16 cellular contexts compared by ENCODE assay signal in the genomic region with DNA sequence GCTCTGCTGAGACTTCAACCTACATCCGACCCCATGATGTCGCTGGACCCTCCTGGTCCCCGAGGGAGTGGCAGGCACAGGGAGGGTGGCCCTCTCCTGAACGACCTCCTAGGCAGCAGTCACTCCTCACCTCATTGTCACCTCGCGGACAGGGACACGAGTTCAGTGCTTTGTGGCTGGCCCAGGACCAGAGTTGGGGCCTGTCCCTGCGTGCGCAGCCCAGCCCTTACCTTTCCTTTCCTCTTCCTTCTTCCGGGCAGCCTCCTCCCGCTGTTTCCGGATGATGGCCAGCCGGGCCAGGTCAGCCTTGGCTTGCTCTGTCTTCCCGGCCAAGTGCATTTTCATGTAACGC. TPM values are rescaled to one million over a fixed set of nuclear protein-coding genes. Genes with fewer than 3 reads are reported as not detected.
DNase-seq lines count a peak whose midpoint lies in the region; ATAC-seq and TF ChIP-seq lines count a peak whose summit lies in the region.
"Had no signal": no experiment of that assay in that cellular context is flagged by ENCODE, and none has a peak within 500 bp of the region (broad histone marks: within the 10 kb centered on the region; RNA-seq: fewer than 3 reads in every experiment).

No MANE protein-coding gene starts in this region.

- TF ChIP-seq POLR2A in tibial nerve (IDR thresholded peaks at IDR 0.05) = no peak

- intact Hi-C loops in cardiac septum (cut with DNase I) = no loop called here

- no peaks in the 10 kb centered on the region for H3K27me3 ChIP-seq in tibial nerve
- H3K27me3 ChIP-seq: left lung, uterus had no signal

- no peak for DNase-seq in activated naive CD4-positive, alpha-beta T cell treated with anti-CD3 and anti-CD28 coated beads, Interleukin-2, amount 10 ng/mL, durations not matched to agents 7 days and 5 days
- no peak for DNase-seq in activated naive CD4-positive, alpha-beta T cell treated with Interleukin-2 at 50 U/mL for 16 hours
- no peak for DNase-seq in WTC11 (ENCODE audit: low spot score)
- no peak for DNase-seq in glutamatergic neuron
- no peak for DNase-seq in tibial nerve (ENCODE audit: low spot score in 2 of 2)
- no peak for DNase-seq in cerebellar nuclear complex (lab: John Stamatoyannopoulos, UW)
- no peak for DNase-seq in cardiac septum (ENCODE audit: low spot score)
- no peak for DNase-seq in NCI-H748 (lab: John Stamatoyannopoulos, UW; ENCODE audit: unreplicated experiment)
- DNase-seq: aorta; GF-D8; NCI-H1417; NK-92 treated with Interleukin-12 subunit alpha and Interleukin-12 subunit beta, amount 100 ng/mL, for 24 hours; uterus had no signal

- H3K9me3 ChIP-seq in tibial nerve = no peaks in the 10 kb centered on the region
- H3K9me3 ChIP-seq: left lung, uterus had no signal

- CTCF ChIA-PET in activated naive CD4-positive, alpha-beta T cell treated with anti-CD3 and anti-CD28 coated beads, Interleukin-2, amount 10 ng/mL, durations not matched to agents 7 days and 5 days (lab: Charles Lee) = no interaction called here
- CTCF ChIA-PET in WTC11 (lab: Charles Lee) = no interaction called here

- H3K9me3 Mint-ChIP-seq in activated naive CD4-positive, alpha-beta T cell treated with anti-CD3 and anti-CD28 coated beads, Interleukin-2, amount 10 ng/mL, durations not matched to agents 7 days and 5 days = no peaks in the 10 kb centered on the region
- H3K9me3 Mint-ChIP-seq in WTC11 (no peaks in the 10 kb centered on the region), glutamatergic neuron (ENCODE audit: unreplicated experiment) (peaks cover 9% of the 10 kb centered on the region)

- peaks cover 59% of the 10 kb centered on the region for H3K36me3 Mint-ChIP-seq in activated naive CD4-positive, alpha-beta T cell treated with anti-CD3 and anti-CD28 coated beads, Interleukin-2, amount 10 ng/mL, durations not matched to agents 7 days and 5 days
- H3K36me3 Mint-ChIP-seq in WTC11 = peaks cover 61% of the 10 kb centered on the region
- no peaks in the 10 kb centered on the region for H3K36me3 Mint-ChIP-seq in glutamatergic neuron (ENCODE audit: unreplicated experiment)

- H3K4me3 Mint-ChIP-seq in activated naive CD4-positive, alpha-beta T cell treated with anti-CD3 and anti-CD28 coated beads, Interleukin-2, amount 10 ng/mL, durations not matched to agents 7 days and 5 days = no peak overlapping the region
- H3K4me3 Mint-ChIP-seq in WTC11 (no peak overlapping the region), glutamatergic neuron (ENCODE audit: unreplicated experiment) (peak overlapping the region; percentile 16)

- TF ChIP-seq EP300 in tibial nerve (IDR thresholded peaks at IDR 0.05) = no peak

- TF ChIP-seq CTCF in WTC11 (IDR thresholded peaks at IDR 0.05) (no peak), glutamatergic neuron (IDR thresholded peaks at IDR 0.05; ENCODE audit: partially characterized antibody, unreplicated experiment) (no peak), tibial nerve (IDR thresholded peaks at IDR 0.05) (no peak)

- no peak overlapping the region for H3K4me3 ChIP-seq in tibial nerve
- H3K4me3 ChIP-seq: left lung, uterus had no signal

- H3K36me3 ChIP-seq in tibial nerve = peaks cover 0 to 90% (median 6%) of the 10 kb centered on the region in 3 donors
- H3K36me3 ChIP-seq: uterus had no signal

- peaks cover 19% of the 10 kb centered on the region for H3K4me1 Mint-ChIP-seq in activated naive CD4-positive, alpha-beta T cell treated with anti-CD3 and anti-CD28 coated beads, Interleukin-2, amount 10 ng/mL, durations not matched to agents 7 days and 5 days
- H3K4me1 Mint-ChIP-seq in WTC11 (peaks cover 9% of the 10 kb centered on the region), glutamatergic neuron (ENCODE audit: low read depth, unreplicated experiment) (no peaks in the 10 kb centered on the region)

- H3K27ac Mint-ChIP-seq in activated naive CD4-positive, alpha-beta T cell treated with anti-CD3 and anti-CD28 coated beads, Interleukin-2, amount 10 ng/mL, durations not matched to agents 7 days and 5 days = peak overlapping the region; percentile 6
- peak overlapping the region; percentile 5; the same call in 1 of the 2 replicates for H3K27ac Mint-ChIP-seq in WTC11
- peak overlapping the region; percentile 1 for H3K27ac Mint-ChIP-seq in glutamatergic neuron (ENCODE audit: unreplicated experiment)

- H3K4me1 ChIP-seq in tibial nerve = peaks cover 0 to 77% (median 14%) of the 10 kb centered on the region in 4 donors

- 71 to 77% methylated on average over 14 to 15 of the region's 15 CpGs for WGBS in tibial nerve, 2 donors

- POLR2A ChIA-PET in WTC11 (lab: Charles Lee) = no interaction called here

- no peaks in the 10 kb centered on the region for H3K27me3 Mint-ChIP-seq in activated naive CD4-positive, alpha-beta T cell treated with anti-CD3 and anti-CD28 coated beads, Interleukin-2, amount 10 ng/mL, durations not matched to agents 7 days and 5 days
- H3K27me3 Mint-ChIP-seq in WTC11 (ENCODE audit: low read depth) (no peaks in the 10 kb centered on the region), glutamatergic neuron (ENCODE audit: unreplicated experiment) (peaks cover 10% of the 10 kb centered on the region)

- no peak for ATAC-seq in WTC11
- ATAC-seq: activated CD4-positive, CD25-positive, alpha-beta regulatory T cell treated with anti-CD3 and anti-CD28 coated beads, Interleukin-2, amount 50 U/mL, for 24 hours; left lung; Right ventricle myocardium inferior had no signal

- H3K27ac ChIP-seq in tibial nerve = peak overlapping the region in 3 of 4 donors; percentile 23 to 88 (median 70)
- H3K27ac ChIP-seq: uterus had no signal

TF ChIP-seq in WTC11, 78 proteins besides CTCF, POLR2A, EP300 and RAD21 (continues in another document):
- TF ChIP-seq, protein P1, sequence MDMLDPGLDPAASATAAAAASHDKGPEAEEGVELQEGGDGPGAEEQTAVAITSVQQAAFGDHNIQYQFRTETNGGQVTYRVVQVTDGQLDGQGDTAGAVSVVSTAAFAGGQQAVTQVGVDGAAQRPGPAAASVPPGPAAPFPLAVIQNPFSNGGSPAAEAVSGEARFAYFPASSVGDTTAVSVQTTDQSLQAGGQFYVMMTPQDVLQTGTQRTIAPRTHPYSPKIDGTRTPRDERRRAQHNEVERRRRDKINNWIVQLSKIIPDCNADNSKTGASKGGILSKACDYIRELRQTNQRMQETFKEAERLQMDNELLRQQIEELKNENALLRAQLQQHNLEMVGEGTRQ (CRISPR knock-in tag; IDR thresholded peaks at IDR 0.05) = no peak
- TF ChIP-seq ZNF281 (CRISPR knock-in tag; IDR thresholded peaks at IDR 0.05) = no peak
- TF ChIP-seq ATF6 (CRISPR knock-in tag; IDR thresholded peaks at IDR 0.05) = no peak

RNA-seq across cellular contexts. Expression of gene PDAP1, which starts 10.8 kb away (rescaled TPM):
- 157 to 177 TPM (median 160 TPM) in 3 replicates for total RNA-seq in WTC11 (2021)
- total RNA-seq in glutamatergic neuron (ENCODE audit: unreplicated experiment) = 134 TPM
- 100 to 1,000 TPM in 1 of 4 donors, 10 to 100 TPM in 3; 65.4 to 107 (median 68.8) TPM for total RNA-seq in tibial nerve
- total RNA-seq in cardiac septum = 95.6 TPM

RNA-seq across cellular contexts. Expression of gene BUD31, which starts 11.2 kb away (rescaled TPM):
- 98.4 to 99.5 TPM (median 98.7 TPM) in 3 replicates for total RNA-seq in WTC11 (2021)
- 73.9 TPM for total RNA-seq in glutamatergic neuron (ENCODE audit: unreplicated experiment)
- total RNA-seq in tibial nerve = 10 to 100 TPM; 55.9 to 87.3 (median 75.8) TPM
- total RNA-seq in cardiac septum = 46.5 TPM

RNA-seq across cellular contexts. Expression of gene ARPC1B, which starts 23.1 kb away (rescaled TPM):
- 63.3 to 70.2 TPM (median 66.2 TPM) in 3 replicates for total RNA-seq in WTC11 (2021)
- 9.5 TPM for total RNA-seq in glutamatergic neuron (ENCODE audit: unreplicated experiment)
- 100 to 1,000 TPM; 178 to 337 (median 306) TPM for total RNA-seq in tibial nerve
- total RNA-seq in cardiac septum = 40.4 TPM

RNA-seq across cellular contexts. Expression of gene PTCD1, which starts 41.0 kb away (rescaled TPM):
- total RNA-seq in WTC11 (2021) (8.8 to 11.4 TPM (median 11.1 TPM) in 3 replicates), glutamatergic neuron (ENCODE audit: unreplicated experiment) (5.5 TPM), tibial nerve (10 to 100 TPM in 2 of 4 donors, 1 to 10 TPM in 2; 6.9 to 10.8 (median 9.5) TPM), cardiac septum (3.4 TPM)

RNA-seq across cellular contexts. Expression of gene CPSF4, which starts 41.1 kb away (rescaled TPM):
- total RNA-seq in WTC11 (2021) (79.1 to 109 TPM (median 85.8 TPM) in 3 replicates), glutamatergic neuron (ENCODE audit: unreplicated experiment) (106 TPM), tibial nerve (10 to 100 TPM; 34.3 to 77.9 (median 50.1) TPM), cardiac septum (15.0 TPM)
